20 cellular contexts compared by ENCODE assay signal in genomic region chr5:177003649-177004048, GRCh38. TPM values are rescaled to one million over a fixed set of nuclear protein-coding genes. Genes with fewer than 3 reads are reported as not detected.
DNase-seq lines count a peak whose midpoint lies in the region; ATAC-seq and TF ChIP-seq lines count a peak whose summit lies in the region.
"Had no signal": no experiment of that assay in that cellular context is flagged by ENCODE, and none has a peak within 500 bp of the region (broad histone marks: within the 10 kb centered on the region; RNA-seq: fewer than 3 reads in every experiment).

No MANE protein-coding gene starts in this region.

- peak overlapping the region; percentile 40 to 99 for H3K4me3 Mint-ChIP-seq in activated T-cell treated with anti-CD3 and anti-CD28 coated beads, Interleukin-2, amount 50 U/mL, for 72 hours
- H3K4me3 Mint-ChIP-seq in endodermal cell = no peak overlapping the region
- H3K4me3 Mint-ChIP-seq in Caco-2 (ENCODE audit: unreplicated experiment) = no peak overlapping the region
- H3K4me3 Mint-ChIP-seq: activated CD4-positive, alpha-beta T cell treated with anti-CD3 and anti-CD28 coated beads for 36 hours had no signal

- no peak for TF ChIP-seq CTCF in endodermal cell (conservative IDR thresholded peaks at IDR 0.05)
- TF ChIP-seq CTCF in neutrophil (IDR thresholded peaks at IDR 0.05) = no peak
- no peak for TF ChIP-seq CTCF in Caco-2 (IDR thresholded peaks at IDR 0.05; ENCODE audit: insufficient read depth in 1 of 2, low read depth in 1 of 2, low read length in 1 of 2, severe bottlenecking in 1 of 2, unreplicated experiment in 1 of 2)

- ATAC-seq in activated T-cell treated with anti-CD3 and anti-CD28 coated beads, Interleukin-2, amount 50 U/mL, for 72 hours (replicated peaks in 1 of 2) = no peak
- ATAC-seq: activated CD4-positive, alpha-beta T cell treated with anti-CD3 and anti-CD28 coated beads for 36 hours had no signal

- H3K27ac ChIP-seq in endodermal cell (ENCODE audit: low read depth, low read length) (no peak overlapping the region), neutrophil (peak overlapping the region; percentile 20)
- H3K27ac ChIP-seq: Peyer's patch, stomach had no signal

- 78 to 94% methylated on average over 5 of the region's 5 CpGs for WGBS in endodermal cell (ENCODE audit: insufficient coverage in 1 of 2, insufficient read length in 1 of 2), 2 experiments

- H3K9me3 ChIP-seq in endodermal cell (ENCODE audit: control insufficient read depth, low read length) = peaks cover 5% of the 10 kb centered on the region
- H3K9me3 ChIP-seq in neutrophil = no peaks in the 10 kb centered on the region
- H3K9me3 ChIP-seq in Caco-2 = no peaks in the 10 kb centered on the region
- H3K9me3 ChIP-seq: Peyer's patch, SK-N-SH, stomach had no signal

- no peaks in the 10 kb centered on the region for H3K9me3 Mint-ChIP-seq in activated T-cell treated with anti-CD3 and anti-CD28 coated beads, Interleukin-2, amount 50 U/mL, for 72 hours
- H3K9me3 Mint-ChIP-seq in endodermal cell (no peaks in the 10 kb centered on the region), Caco-2 (ENCODE audit: unreplicated experiment) (no peaks in the 10 kb centered on the region)

- H3K9ac ChIP-seq in endodermal cell (ENCODE audit: extremely low read depth, low read length, poor library complexity, severe bottlenecking) = no peak overlapping the region
- H3K9ac ChIP-seq: SK-N-SH had no signal

- BruUV-seq in Caco-2 (replicated peaks; lab: Mats Ljungman, UMichigan) = no TSS peak

- H3K27ac Mint-ChIP-seq in activated T-cell treated with anti-CD3 and anti-CD28 coated beads, Interleukin-2, amount 50 U/mL, for 72 hours = peak overlapping the region; percentile 19
- H3K27ac Mint-ChIP-seq in endodermal cell (no peak overlapping the region), Caco-2 (ENCODE audit: unreplicated experiment) (no peak overlapping the region)
- H3K27ac Mint-ChIP-seq: activated CD4-positive, alpha-beta T cell treated with anti-CD3 and anti-CD28 coated beads for 36 hours had no signal

- H3K27me3 ChIP-seq in endodermal cell (ENCODE audit: control insufficient read depth, insufficient read depth, low read length, poor library complexity, severe bottlenecking) = no peaks in the 10 kb centered on the region
- H3K27me3 ChIP-seq in neutrophil = no peaks in the 10 kb centered on the region
- H3K27me3 ChIP-seq in Caco-2 (replicated peaks; ENCODE audit: control insufficient read depth, insufficient read depth, low read length) = no peaks in the 10 kb centered on the region
- H3K27me3 ChIP-seq: Peyer's patch, stomach had no signal

- CTCF ChIA-PET in Caco-2 (lab: Charles Lee) = no interaction called here

- DNase-seq in activated T-cell treated with anti-CD3 and anti-CD28 coated beads, Interleukin-2, amount 50 U/mL, for 72 hours = no peak
- no peak for DNase-seq in activated T-cell treated with anti-CD3 and anti-CD28 coated beads, Interleukin-2, amount 50 U/mL, for 48 hours
- DNase-seq in NCI-H69 (lab: John Stamatoyannopoulos, UW) (peak; percentile 46), endodermal cell (no peak), NCI-H128 (lab: John Stamatoyannopoulos, UW; ENCODE audit: unreplicated experiment) (no peak), Caco-2 (no peak)
- DNase-seq in stimulated activated CD4-positive, alpha-beta T cell treated with anti-CD3 and anti-CD28 coated beads, Interleukin-12 subunit alpha, Interleukin-12 subunit beta, amount 100 ng/mL, for 4 hours = no peak
- DNase-seq: activated CD4-positive, alpha-beta T cell treated with anti-CD3 and anti-CD28 coated beads for 36 hours; activated CD8-positive, alpha-beta memory T cell treated with anti-CD3 and anti-CD28 coated beads, Interleukin-2, amount 50 U/mL, for 48 hours; central memory CD4-positive, alpha-beta T cell; effector memory CD4-positive, alpha-beta T cell; kidney; MV-4-11; NCI-H2107; NCI-H748 treated with DMSO at 0.1 percent for 48 hours; Peyer's patch; SK-N-SH; stimulated activated CD4-positive, alpha-beta T cell treated with anti-CD3 and anti-CD28 coated beads, Interleukin-15, amount 100 ng/mL, for 24 hours; stomach had no signal

- peaks cover 2 to 6% of the 10 kb centered on the region in 2 donors for H3K36me3 Mint-ChIP-seq in activated T-cell treated with anti-CD3 and anti-CD28 coated beads, Interleukin-2, amount 50 U/mL, for 72 hours (ENCODE audit: insufficient read depth in 2 of 2)
- H3K36me3 Mint-ChIP-seq in endodermal cell (ENCODE audit: low read depth) (peaks cover 17% of the 10 kb centered on the region), Caco-2 (ENCODE audit: insufficient read depth, unreplicated experiment) (peaks cover 49% of the 10 kb centered on the region)

- H3K4me3 ChIP-seq in endodermal cell (ENCODE audit: low read length) = peak overlapping the region; percentile 88
- H3K4me3 ChIP-seq in neutrophil (ENCODE audit: low read depth in 1 of 2, low read length in 1 of 2) = no peak overlapping the region
- no peak overlapping the region for H3K4me3 ChIP-seq in Caco-2 (ENCODE audit: low read depth, low read length)
- H3K4me3 ChIP-seq: Peyer's patch, stomach had no signal

- intact Hi-C loops in Caco-2 (cut with micrococcal nuclease; ENCODE audit: unreplicated experiment) = no loop called here

- H3K4me1 ChIP-seq in endodermal cell (ENCODE audit: control insufficient read depth, insufficient read depth, low read length) (no peaks in the 10 kb centered on the region), neutrophil (ENCODE audit: control insufficient read depth in 1 of 2, insufficient read depth in 1 of 2, low read depth in 1 of 2, low read length in 1 of 2) (peaks cover 46 to 57% of the 10 kb centered on the region in 2 experiments), Caco-2 (peaks cover 5% of the 10 kb centered on the region; the same call in 1 of the 2 replicates)

- peaks cover 47% of the 10 kb centered on the region for H3K4me1 Mint-ChIP-seq in activated T-cell treated with anti-CD3 and anti-CD28 coated beads, Interleukin-2, amount 50 U/mL, for 72 hours (ENCODE audit: low read depth)
- H3K4me1 Mint-ChIP-seq in endodermal cell = peaks cover 11% of the 10 kb centered on the region
- H3K4me1 Mint-ChIP-seq in Caco-2 (ENCODE audit: low read depth, unreplicated experiment) = peaks cover 10% of the 10 kb centered on the region

- H3K36me3 ChIP-seq in endodermal cell (ENCODE audit: control insufficient read depth, insufficient read depth, low read length) (peaks cover 11% of the 10 kb centered on the region), neutrophil (peaks cover 5% of the 10 kb centered on the region), Caco-2 (ENCODE audit: control insufficient read depth, insufficient read depth, low read length) (no peaks in the 10 kb centered on the region)
- H3K36me3 ChIP-seq: Peyer's patch, stomach had no signal

- no peaks in the 10 kb centered on the region for H3K27me3 Mint-ChIP-seq in activated T-cell treated with anti-CD3 and anti-CD28 coated beads, Interleukin-2, amount 50 U/mL, for 72 hours (ENCODE audit: low read depth)
- peaks cover 3% of the 10 kb centered on the region for H3K27me3 Mint-ChIP-seq in endodermal cell (ENCODE audit: insufficient read depth)
- no peaks in the 10 kb centered on the region for H3K27me3 Mint-ChIP-seq in Caco-2 (ENCODE audit: insufficient read depth, unreplicated experiment)
- H3K27me3 Mint-ChIP-seq: activated CD4-positive, alpha-beta T cell treated with anti-CD3 and anti-CD28 coated beads for 36 hours had no signal

- POLR2A ChIA-PET in Caco-2 (lab: Charles Lee) = no interaction called here

RNA-seq across cellular contexts. Expression of gene UIMC1, which starts 2.9 kb away (rescaled TPM):
- 10 to 100 TPM; 62.8 to 76.5 TPM for total RNA-seq in activated T-cell treated with anti-CD3 and anti-CD28 coated beads, Interleukin-2, amount 50 U/mL, for 72 hours
- total RNA-seq in endodermal cell = 10 to 100 TPM; 46.6 to 50.8 TPM
- polyA plus RNA-seq in endodermal cell (2013, experiment 1 of 2) = 26.2 TPM
- 25.2 TPM for polyA plus RNA-seq in endodermal cell (2013, experiment 2 of 2)
- total RNA-seq in Caco-2 (2022) = 52.8 and 58.3 TPM in 2 replicates

RNA-seq across cellular contexts. Expression of gene ZNF346, which starts 18.8 kb away (rescaled TPM):
- total RNA-seq in activated T-cell treated with anti-CD3 and anti-CD28 coated beads, Interleukin-2, amount 50 U/mL, for 72 hours = 10 to 100 TPM; 19.6 to 20.8 TPM
- total RNA-seq in endodermal cell (10 to 100 TPM; 25.4 to 38.6 TPM), Caco-2 (2022) (24.2 and 29.3 TPM in 2 replicates)
- 25.8 TPM for polyA plus RNA-seq in endodermal cell (2013, experiment 1 of 2)
- 28.3 TPM for polyA plus RNA-seq in endodermal cell (2013, experiment 2 of 2)

Comparison
In these comparisons a context has a peak if more than half of its experiments do, and no peak if none do; other contexts are left out.
1. H3K4me3 Mint-ChIP-seq: peak in activated T-cell treated with anti-CD3 and anti-CD28 coated beads, Interleukin-2, amount 50 U/mL, for 72 hours (2 of 2); none in endodermal cell (single experiment) and Caco-2 (single experiment).